In genomic region chr2:24489942-24490673, GRCh38 we compare ENCODE assay signal across 8 cellular contexts. TPM values are rescaled to one million over a fixed set of nuclear protein-coding genes. Genes with fewer than 3 reads are reported as not detected.
DNase-seq lines count a peak whose midpoint lies in the region; ATAC-seq and TF ChIP-seq lines count a peak whose summit lies in the region.

No MANE protein-coding gene starts in this region.

- no peaks in the 10 kb centered on the region for H3K9me3 ChIP-seq in prostate gland

- no peak for TF ChIP-seq POLR2A in prostate gland (IDR thresholded peaks at IDR 0.05)

- CTCF ChIA-PET in activated CD8-positive, alpha-beta T cell treated with anti-CD3 and anti-CD28 coated beads for 36 hours (lab: Charles Lee), result interaction anchor here (0.9 to 3.4 kb wide), 4 partner anchors 17 to 80 kb away, joined by 3 to 12 read pairs (median 4); no protein-coding TSS in a partner anchor

- H3K27me3 ChIP-seq in foreskin keratinocyte (peaks cover 22% of the 10 kb centered on the region), prostate gland (replicated peaks; ENCODE audit: insufficient read depth) (no peaks in the 10 kb centered on the region)

- POLR2A ChIA-PET in activated CD8-positive, alpha-beta T cell treated with anti-CD3 and anti-CD28 coated beads for 36 hours (lab: Charles Lee), result interaction anchor here (0.6 to 1.5 kb wide), 4 partner anchors 35 to 217 kb away, joined by 3 to 4 read pairs (median 3); no protein-coding TSS in a partner anchor

- peaks cover 2% of the 10 kb centered on the region for H3K27me3 Mint-ChIP-seq in HFFc6 (ENCODE audit: insufficient read depth)
- H3K27me3 Mint-ChIP-seq in activated CD8-positive, alpha-beta T cell treated with anti-CD3 and anti-CD28 coated beads for 36 hours, result no peaks in the 10 kb centered on the region

- no peaks in the 10 kb centered on the region for H3K36me3 ChIP-seq in prostate gland

- peak overlapping the region; percentile 90 for H3K4me3 Mint-ChIP-seq in HFFc6
- peak overlapping the region; percentile 87 for H3K4me3 Mint-ChIP-seq in activated CD8-positive, alpha-beta T cell treated with anti-CD3 and anti-CD28 coated beads for 36 hours

- peaks cover 32% of the 10 kb centered on the region for H3K4me1 Mint-ChIP-seq in HFFc6 (ENCODE audit: low read depth)
- peaks cover 44% of the 10 kb centered on the region for H3K4me1 Mint-ChIP-seq in activated CD8-positive, alpha-beta T cell treated with anti-CD3 and anti-CD28 coated beads for 36 hours (ENCODE audit: low read depth)

- WGBS in prostate gland, result 54% methylated on average over 18 of the region's 19 CpGs

- DNase-seq in HFFc6 (no peak), foreskin keratinocyte (peak; percentile 40 to 70), prostate gland (ENCODE audit: low spot score) (peak; percentile 10), CD1c-positive myeloid dendritic cell (ENCODE audit: extremely low spot score) (no peak)
- DNase-seq in activated CD8-positive, alpha-beta T cell treated with anti-CD3 and anti-CD28 coated beads for 36 hours, result peak; percentile 27

- no peak for ATAC-seq in activated CD8-positive, alpha-beta T cell treated with anti-CD3 and anti-CD28 coated beads for 36 hours
- peak; percentile 57 for ATAC-seq in foreskin keratinocyte
- ATAC-seq in HG02870 (IDR thresholded peaks at IDR 0.05; ENCODE audit: unreplicated experiment), result no peak
- ATAC-seq in GM18502 (IDR thresholded peaks at IDR 0.05; ENCODE audit: poor library complexity, unreplicated experiment), result no peak

- TF ChIP-seq CTCF in C4-2B (conservative IDR thresholded peaks at IDR 0.05) (no peak), HFFc6 (IDR thresholded peaks at IDR 0.05) (no peak), foreskin keratinocyte (conservative IDR thresholded peaks at IDR 0.05) (no peak), prostate gland (IDR thresholded peaks at IDR 0.05) (no peak)
- no peak for TF ChIP-seq CTCF in activated CD8-positive, alpha-beta T cell treated with anti-CD3 and anti-CD28 coated beads for 36 hours (IDR thresholded peaks at IDR 0.05)

- peak overlapping the region; percentile 82 for H3K27ac ChIP-seq in C4-2B
- H3K27ac ChIP-seq in foreskin keratinocyte, result peak overlapping the region; percentile 44
- H3K27ac ChIP-seq in prostate gland, result peak overlapping the region; percentile 78 to 81

- intact Hi-C loops in activated CD8-positive, alpha-beta T cell treated with anti-CD3 and anti-CD28 coated beads for 36 hours (cut with micrococcal nuclease), result no loop called here
- intact Hi-C loops in prostate gland (cut with DNase I), result loop anchor here (10.0 kb wide), 2 partner anchors 65 to 305 kb away; partner anchors contain the start of genes CENPO and PTRHD1

- no peaks in the 10 kb centered on the region for H3K9me3 Mint-ChIP-seq in HFFc6
- H3K9me3 Mint-ChIP-seq in activated CD8-positive, alpha-beta T cell treated with anti-CD3 and anti-CD28 coated beads for 36 hours, result no peaks in the 10 kb centered on the region

- peak overlapping the region; percentile 87 for H3K27ac Mint-ChIP-seq in HFFc6
- peak overlapping the region; percentile 90 for H3K27ac Mint-ChIP-seq in activated CD8-positive, alpha-beta T cell treated with anti-CD3 and anti-CD28 coated beads for 36 hours

- H3K4me1 ChIP-seq in foreskin keratinocyte, result peaks cover 8% of the 10 kb centered on the region
- no peaks in the 10 kb centered on the region for H3K4me1 ChIP-seq in prostate gland (replicated peaks)

- no peaks in the 10 kb centered on the region for H3K36me3 Mint-ChIP-seq in HFFc6 (ENCODE audit: low read depth)
- H3K36me3 Mint-ChIP-seq in activated CD8-positive, alpha-beta T cell treated with anti-CD3 and anti-CD28 coated beads for 36 hours (ENCODE audit: low read depth), result no peaks in the 10 kb centered on the region

- H3K4me3 ChIP-seq in prostate gland, result peak overlapping the region; percentile 81 to 92

RNA-seq across cellular contexts. Expression of gene NCOA1, which starts 0.9 kb away (rescaled TPM):
- 10 to 100 TPM in 4 of 6 experiments, 1 to 10 TPM in 2; 8.6 to 11.2 (median 10.7) TPM for total RNA-seq in HFFc6 (2021; fragmentation: NEBNext Ultra II Directional; extraction: Animal tissue kit (Norgen Biotek cat#: 25700))
- 10 to 100 TPM; 16.8 to 17.1 TPM for total RNA-seq in activated CD8-positive, alpha-beta T cell treated with anti-CD3 and anti-CD28 coated beads for 36 hours
- 5.3 and 6.0 TPM in 2 replicates for total RNA-seq in foreskin keratinocyte
- 1.0 and 1.1 TPM in 2 replicates for polyA plus RNA-seq in foreskin keratinocyte
- 10 to 100 TPM; 24.9 to 72.4 TPM for total RNA-seq in prostate gland

Comparison
In these comparisons a context has a peak if more than half of its experiments do, and no peak if none do; other contexts are left out.
1. DNase-seq: peak in activated CD8-positive, alpha-beta T cell treated with anti-CD3 and anti-CD28 coated beads for 36 hours (single experiment), foreskin keratinocyte (2 of 2) and prostate gland (single experiment); none in HFFc6 (single experiment) and CD1c-positive myeloid dendritic cell (single experiment).
2. Peak in every context shown above with its lines, with median percentiles within 50 percentile points of each other: H3K27ac ChIP-seq.